In the genomic region with DNA sequence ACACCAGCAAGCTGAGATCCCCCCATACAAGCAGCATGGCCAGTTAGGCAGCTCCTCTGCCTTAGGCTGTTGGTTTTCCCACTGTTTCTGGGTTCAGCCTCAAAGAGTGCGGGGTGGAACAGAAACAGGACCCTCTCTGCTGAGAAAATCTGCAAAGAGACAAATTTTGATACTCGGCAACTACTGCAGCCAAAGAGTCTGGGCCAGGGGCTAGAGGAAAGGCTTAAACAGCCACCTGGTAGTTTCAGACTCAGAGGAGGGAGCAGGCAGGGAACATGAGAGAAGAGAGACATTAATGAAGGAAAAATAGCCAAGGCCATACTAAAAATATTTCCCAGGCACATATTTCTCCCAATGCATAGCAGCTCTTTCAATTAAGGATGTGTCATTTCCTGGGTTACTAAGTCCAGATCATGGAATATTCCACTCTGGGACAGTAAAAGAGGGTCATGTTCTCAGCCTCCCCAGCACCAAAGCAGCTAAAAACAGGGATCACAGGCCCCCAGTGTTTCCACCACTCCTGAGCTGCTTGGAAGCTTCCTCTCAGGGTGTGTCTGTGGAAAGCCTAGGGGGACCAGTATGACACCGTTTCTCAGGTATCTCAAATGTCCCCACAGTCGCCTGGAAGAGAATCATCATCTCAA, we compare ENCODE assay signal across 10 cellular contexts. TPM values are rescaled to one million over a fixed set of nuclear protein-coding genes. Genes with fewer than 3 reads are reported as not detected.
A peak's percentile ranks its signal among the peaks of the same experiment; 100 is the strongest.
DNase-seq lines count a peak whose midpoint lies in the region; ATAC-seq and TF ChIP-seq lines count a peak whose summit lies in the region.
"Had no signal": no experiment of that assay in that cellular context is flagged by ENCODE, and none has a peak within 500 bp of the region (broad histone marks: within the 10 kb centered on the region; RNA-seq: fewer than 3 reads in every experiment).

No MANE protein-coding gene starts in this region.

- WGBS in gastroesophageal sphincter (ENCODE audit: low coverage in 1 of 2), 2 donors = 43 to 80% methylated on average over 1 to 3 of the region's 4 CpGs

- H3K9me3 ChIP-seq in gastroesophageal sphincter (peaks cover 0 to 6% (median 0%) of the 10 kb centered on the region in 3 donors), MG63 (peaks cover 3% of the 10 kb centered on the region; the same call in 1 of the 2 replicates)
- H3K9me3 ChIP-seq: pancreas had no signal

- ATAC-seq in GM18502 (IDR thresholded peaks at IDR 0.05; ENCODE audit: poor library complexity, unreplicated experiment) (peak; percentile 8), SK-N-SH treated with all-trans-retinoic acid at 6 μM for 48 hours (peak; percentile 69), gastroesophageal sphincter (no peak), GM21360 (IDR thresholded peaks at IDR 0.05; ENCODE audit: unreplicated experiment) (no peak)

- H3K27me3 ChIP-seq in gastroesophageal sphincter (no peaks in the 10 kb centered on the region), MG63 (no peaks in the 10 kb centered on the region)
- H3K27me3 ChIP-seq: pancreas had no signal

- no peak for TF ChIP-seq CTCF in gastroesophageal sphincter (IDR thresholded peaks at IDR 0.05)

- peak; percentile 33 for DNase-seq in renal cortical epithelial cell (ENCODE audit: low read depth)
- DNase-seq in anterior cingulate cortex (lab: John Stamatoyannopoulos, UW) = no peak
- DNase-seq in MG63 = no peak
- DNase-seq in epidermal melanocyte (ENCODE audit: insufficient read length, low spot score) = no peak
- DNase-seq: NCI-H1417 treated with DMSO at 0.1 percent for 48 hours had no signal

- peaks cover 0 to 45% of the 10 kb centered on the region in 2 donors for H3K36me3 ChIP-seq in gastroesophageal sphincter
- peaks cover 23% of the 10 kb centered on the region for H3K36me3 ChIP-seq in MG63

- peak overlapping the region in 3 of 4 donors; percentile 38 to 64 (median 40) for H3K27ac ChIP-seq in gastroesophageal sphincter

- TF ChIP-seq POLR2A in gastroesophageal sphincter (IDR thresholded peaks at IDR 0.05) = no peak

- no peak for TF ChIP-seq EP300 in gastroesophageal sphincter (IDR thresholded peaks at IDR 0.05)

- H3K4me3 ChIP-seq in gastroesophageal sphincter (no peak overlapping the region), MG63 (no peak overlapping the region)
- H3K4me3 ChIP-seq: pancreas had no signal

- peaks cover 0 to 16% (median 12%) of the 10 kb centered on the region in 3 donors for H3K4me1 ChIP-seq in gastroesophageal sphincter

TF ChIP-seq in SK-N-SH treated with all-trans-retinoic acid at 6 μM for 48 hours, 23 proteins besides CTCF, POLR2A, EP300 and RAD21:
- TF ChIP-seq CSDC2 (CRISPR knock-in tag; IDR thresholded peaks at IDR 0.05) (peak; percentile 67; the same call in 1 of the 2 replicates), TCF4 (CRISPR knock-in tag; IDR thresholded peaks at IDR 0.05; ENCODE audit: borderline replicate concordance) (no peak), ZFP30 (CRISPR knock-in tag; IDR thresholded peaks at IDR 0.05) (no peak), RARB (CRISPR knock-in tag; IDR thresholded peaks at IDR 0.05) (no peak), SNAI2 (CRISPR knock-in tag; IDR thresholded peaks at IDR 0.05) (no peak), GLIS3 (CRISPR knock-in tag; IDR thresholded peaks at IDR 0.05) (no peak), CSRNP3 (CRISPR knock-in tag; IDR thresholded peaks at IDR 0.05) (no peak), ARNTL (CRISPR knock-in tag; IDR thresholded peaks at IDR 0.05; ENCODE audit: borderline replicate concordance, low read depth) (no peak), ESRRG (CRISPR knock-in tag; IDR thresholded peaks at IDR 0.05) (no peak), PATZ1 (CRISPR knock-in tag; IDR thresholded peaks at IDR 0.05; ENCODE audit: borderline replicate concordance) (peak; percentile 73; the same call in 1 of the 2 replicates), PPARA (CRISPR knock-in tag; IDR thresholded peaks at IDR 0.05; ENCODE audit: borderline replicate concordance) (no peak), ISL1 (CRISPR knock-in tag; IDR thresholded peaks at IDR 0.05) (peak; percentile 59)
- TF ChIP-seq, protein P1, sequence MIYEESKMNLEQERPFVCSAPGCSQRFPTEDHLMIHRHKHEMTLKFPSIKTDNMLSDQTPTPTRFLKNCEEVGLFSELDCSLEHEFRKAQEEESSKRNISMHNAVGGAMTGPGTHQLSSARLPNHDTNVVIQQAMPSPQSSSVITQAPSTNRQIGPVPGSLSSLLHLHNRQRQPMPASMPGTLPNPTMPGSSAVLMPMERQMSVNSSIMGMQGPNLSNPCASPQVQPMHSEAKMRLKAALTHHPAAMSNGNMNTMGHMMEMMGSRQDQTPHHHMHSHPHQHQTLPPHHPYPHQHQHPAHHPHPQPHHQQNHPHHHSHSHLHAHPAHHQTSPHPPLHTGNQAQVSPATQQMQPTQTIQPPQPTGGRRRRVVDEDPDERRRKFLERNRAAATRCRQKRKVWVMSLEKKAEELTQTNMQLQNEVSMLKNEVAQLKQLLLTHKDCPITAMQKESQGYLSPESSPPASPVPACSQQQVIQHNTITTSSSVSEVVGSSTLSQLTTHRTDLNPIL (CRISPR knock-in tag; IDR thresholded peaks at IDR 0.05; ENCODE audit: low read depth) = peak; percentile 65; the same call in 1 of the 2 replicates

RNA-seq across cellular contexts. Expression of gene PDLIM1, which starts 29.8 kb away (rescaled TPM):
- 10 to 100 TPM; 25.4 to 74.1 (median 68.5) TPM for total RNA-seq in gastroesophageal sphincter
- 19.4 and 45.8 TPM in 2 replicates for total RNA-seq in renal cortical epithelial cell
- 3.5 and 6.2 TPM in 2 replicates for total RNA-seq in MG63 (2014; rRNA removed; shearing (Covaris generic); ENCODE audit: low replicate concordance)

Comparison
In these comparisons a context has a peak if more than half of its experiments do, and no peak if none do; other contexts are left out.
1. ATAC-seq: peak in GM18502 (single experiment) and SK-N-SH treated with all-trans-retinoic acid at 6 μM for 48 hours (single experiment); none in gastroesophageal sphincter (single experiment) and GM21360 (single experiment).